In genomic region chrX:154784149-154784985, GRCh38 we compare ENCODE assay signal across 23 cellular contexts. TPM values are rescaled to one million over a fixed set of nuclear protein-coding genes. Genes with fewer than 3 reads are reported as not detected.
DNase-seq lines count a peak whose midpoint lies in the region; ATAC-seq, FAIRE-seq and TF ChIP-seq lines count a peak whose summit lies in the region.
"Had no signal": no experiment of that assay in that cellular context is flagged by ENCODE, and none has a peak within 500 bp of the region (broad histone marks: within the 10 kb centered on the region; RNA-seq: fewer than 3 reads in every experiment).

No MANE protein-coding gene starts in this region.

- H3K9me3 Mint-ChIP-seq in stimulated activated naive CD8-positive, alpha-beta T cell treated with anti-CD3 and anti-CD28 coated beads, Interleukin-15, Interleukin-2, amounts not matched to agents 100 ng/mL and 50 ng/mL, for 24 hours = no peaks in the 10 kb centered on the region
- H3K9me3 Mint-ChIP-seq: stimulated activated memory B cell treated with anti-CD40 and anti-IgM and Interleukin-4, amounts not matched to agents 10 μg/mL and 1 μg/mL and 100 μg/mL, for 72 hours had no signal

- CTCF ChIA-PET in OCI-LY7 (lab: Charles Lee; ENCODE audit: unreplicated experiment) (no interaction called here), K562 (lab: Yijun Ruan, JAX; ENCODE audit: low intra/inter-chr PET ratio) (no interaction called here)

- peak; percentile 53; the same call in 1 of the 2 replicates for TF ChIP-seq EP300 in K562 (IDR thresholded peaks at IDR 0.05; ENCODE audit: low read length)

- ATAC-seq in stimulated activated naive CD8-positive, alpha-beta T cell treated with anti-CD3 and anti-CD28 coated beads, Interleukin-15, Interleukin-2, amounts not matched to agents 100 U/mL and 50 U/mL, for 24 hours = no peak
- peak; percentile 40 for ATAC-seq in K562
- no peak for ATAC-seq in GM19035 (IDR thresholded peaks at IDR 0.05; ENCODE audit: unreplicated experiment)
- ATAC-seq: activated CD8-positive, alpha-beta memory T cell treated with anti-CD3 and anti-CD28 coated beads, Interleukin-2, amount 10 ng/mL, durations not matched to agents 7 days and 5 days; stimulated activated memory B cell treated with anti-CD40 and anti-IgM and Interleukin-4, amounts not matched to agents 10 μg/mL and 1 μg/mL and 100 μg/mL, for 72 hours had no signal

- H3K9ac ChIP-seq in K562 (ENCODE audit: insufficient read depth in 1 of 2, low read depth in 2 of 2, low read length in 2 of 2) = peak overlapping the region in 1 of 2 experiments; percentile 49; a peak in 3 of 4 replicates

- H3K36me3 ChIP-seq in OCI-LY7 (ENCODE audit: insufficient read depth, low read length) = 0 out of 2 replicates have a peak, but pooled peaks cover under 1% of the 10 kb centered on the region
- H3K36me3 ChIP-seq in K562 (ENCODE audit: control insufficient read depth, insufficient read depth, low read length) = peaks cover 95% of the 10 kb centered on the region

- H3K9me3 ChIP-seq in OCI-LY7 (ENCODE audit: low read length) = no peaks in the 10 kb centered on the region
- no peaks in the 10 kb centered on the region for H3K9me3 ChIP-seq in K562 (replicated peaks; ENCODE audit: control insufficient read depth, insufficient read depth, low read depth, low read length)

- H3K27ac ChIP-seq in OCI-LY7 (ENCODE audit: low read depth, low read length, poor library complexity, severe bottlenecking) (no peak overlapping the region), K562 (ENCODE audit: extremely low read depth, low read depth, low read length) (peak overlapping the region; percentile 54)

- TF ChIP-seq CTCF in OCI-LY7 (conservative IDR thresholded peaks at IDR 0.05; ENCODE audit: low read length) = no peak
- no peak for TF ChIP-seq CTCF in K562 (IDR thresholded peaks at IDR 0.05 in 2 of 3, conservative IDR thresholded peaks at IDR 0.05 in 1 of 3; ENCODE audit: insufficient read depth in 2 of 3, low read depth in 1 of 3, low read length in 3 of 3)
- no peak for TF ChIP-seq CTCF in lower leg skin (IDR thresholded peaks at IDR 0.05)

- H3K36me3 Mint-ChIP-seq in stimulated activated naive CD8-positive, alpha-beta T cell treated with anti-CD3 and anti-CD28 coated beads, Interleukin-15, Interleukin-2, amounts not matched to agents 100 ng/mL and 50 ng/mL, for 24 hours (ENCODE audit: low read depth) = peaks cover 5% of the 10 kb centered on the region
- H3K36me3 Mint-ChIP-seq: stimulated activated memory B cell treated with anti-CD40 and anti-IgM and Interleukin-4, amounts not matched to agents 10 μg/mL and 1 μg/mL and 100 μg/mL, for 72 hours had no signal

- BruUV-seq in OCI-LY7 (replicated peaks; lab: Mats Ljungman, UMichigan) (no TSS peak), K562 (replicated peaks; lab: Mats Ljungman, UMichigan) (no TSS peak)

- H3K4me1 ChIP-seq in OCI-LY7 (ENCODE audit: insufficient read depth, low read length, poor library complexity, severe bottlenecking) (no peaks in the 10 kb centered on the region), K562 (replicated peaks in 1 of 2; ENCODE audit: control insufficient read depth in 2 of 2, insufficient read depth in 2 of 2, low read length in 2 of 2) (peaks cover 26 to 40% of the 10 kb centered on the region in 2 experiments)

- no peak overlapping the region for H3K4me3 ChIP-seq in OCI-LY7 (ENCODE audit: low read depth, low read length, poor library complexity, severe bottlenecking)
- H3K4me3 ChIP-seq in K562 = no peak overlapping the region
- no peak overlapping the region for H3K4me3 ChIP-seq in lower leg skin (ENCODE audit: low read depth, poor library complexity, severe bottlenecking)

- no peaks in the 10 kb centered on the region for H3K9me2 ChIP-seq in OCI-LY7 (ENCODE audit: insufficient read depth, low read length)

- peak overlapping the region; percentile 12 for H3K27ac Mint-ChIP-seq in stimulated activated naive CD8-positive, alpha-beta T cell treated with anti-CD3 and anti-CD28 coated beads, Interleukin-15, Interleukin-2, amounts not matched to agents 100 ng/mL and 50 ng/mL, for 24 hours
- H3K27ac Mint-ChIP-seq: activated CD8-positive, alpha-beta memory T cell treated with anti-CD3 and anti-CD28 coated beads, Interleukin-2, amount 10 ng/mL, durations not matched to agents 7 days and 5 days; stimulated activated memory B cell treated with anti-CD40 and anti-IgM and Interleukin-4, amounts not matched to agents 10 μg/mL and 1 μg/mL and 100 μg/mL, for 72 hours had no signal

- peak; percentile 48 for FAIRE-seq in K562 (lab: Jason Lieb, UNC)
- FAIRE-seq: TTC549 had no signal

- peaks cover 4% of the 10 kb centered on the region for H3K9me1 ChIP-seq in K562 (ENCODE audit: control insufficient read depth, insufficient read depth, low read length)

- no peak overlapping the region for H3K4me3 Mint-ChIP-seq in stimulated activated naive CD8-positive, alpha-beta T cell treated with anti-CD3 and anti-CD28 coated beads, Interleukin-15, Interleukin-2, amounts not matched to agents 100 ng/mL and 50 ng/mL, for 24 hours
- H3K4me3 Mint-ChIP-seq: activated CD8-positive, alpha-beta memory T cell treated with anti-CD3 and anti-CD28 coated beads, Interleukin-2, amount 10 ng/mL, durations not matched to agents 7 days and 5 days had no signal

- H4K20me1 ChIP-seq in OCI-LY7 (ENCODE audit: insufficient read depth, low read length) (no peaks in the 10 kb centered on the region), K562 (replicated peaks; ENCODE audit: control insufficient read depth, insufficient read depth, low read length) (peaks cover 4% of the 10 kb centered on the region)

- POLR2A ChIA-PET in OCI-LY7 (lab: Charles Lee) (no interaction called here), K562 (lab: Yijun Ruan, JAX) (interaction anchor here (0.8 to 4.1 kb wide), 7 partner anchors 10 to 54 kb away, joined by 3 to 38 read pairs (median 5); no protein-coding TSS in a partner anchor)

- no peaks in the 10 kb centered on the region for H3K27me3 ChIP-seq in K562 (ENCODE audit: control insufficient read depth in 2 of 2, insufficient read depth in 2 of 2, low read length in 2 of 2)

- intact Hi-C loops in OCI-LY7 (cut with micrococcal nuclease; ENCODE audit: unreplicated experiment) (no loop called here), K562 (cut with micrococcal nuclease) (loop anchor here (2.0 kb wide), 1 partner anchor 14 kb away; no protein-coding TSS in a partner anchor), lower leg skin (cut with DNase I; ENCODE audit: low total_unique reads) (no loop called here)

- H3K79me2 ChIP-seq in OCI-LY7 (ENCODE audit: insufficient read depth, low read depth, low read length) (no peaks in the 10 kb centered on the region), K562 (ENCODE audit: control insufficient read depth, insufficient read depth, low read length) (peaks cover 74% of the 10 kb centered on the region)

- no peak for TF ChIP-seq RAD21 in K562 (CRISPR knock-in tag; conservative IDR thresholded peaks at IDR 0.05 in 1 of 2, IDR thresholded peaks at IDR 0.05 in 1 of 2)

- no peak for DNase-seq in stimulated activated naive CD8-positive, alpha-beta T cell treated with anti-CD3 and anti-CD28 coated beads, Interleukin-15, Interleukin-2, amounts not matched to agents 100 U/mL and 50 U/mL, for 24 hours
- DNase-seq in OCI-LY7 (ENCODE audit: low spot score) (no peak), K562 (ENCODE audit: extremely low read depth in 1 of 4, low spot score in 3 of 4) (peak in 2 of 4 experiments; percentile 37 to 53), lower leg skin (ENCODE audit: low spot score in 2 of 2) (no peak), dedifferentiated amniotic fluid mesenchymal stem cell (ENCODE audit: extremely low spot score) (no peak)
- no peak for DNase-seq in activated CD8-positive, alpha-beta memory T cell treated with anti-CD3 and anti-CD28 coated beads, Interleukin-2, amount 50 U/mL, for 4 hours
- DNase-seq: activated CD8-positive, alpha-beta memory T cell treated with anti-CD3 and anti-CD28 coated beads, Interleukin-2, amount 10 ng/mL, durations not matched to agents 7 days and 5 days; AML-193; amygdala; H7; NCI-H1092 treated with DMSO at 0.1 percent for 48 hours; NCI-H2171 treated with DMSO at 0.1 percent for 48 hours; NCI-H82; SHP77 had no signal

- TF ChIP-seq POLR2A in K562 (conservative IDR thresholded peaks at IDR 0.05) (peak; percentile 47; the same call in 1 of the 2 replicates), lower leg skin (IDR thresholded peaks at IDR 0.05) (no peak)

- H3K4me2 ChIP-seq in OCI-LY7 (ENCODE audit: low read length) (0 out of 2 replicates have a peak overlapping the region, but pooled peaks have one; percentile 9), K562 (ENCODE audit: insufficient read depth, low read length) (peak overlapping the region; percentile 45)

- H3K4me1 Mint-ChIP-seq in stimulated activated naive CD8-positive, alpha-beta T cell treated with anti-CD3 and anti-CD28 coated beads, Interleukin-15, Interleukin-2, amounts not matched to agents 100 ng/mL and 50 ng/mL, for 24 hours (ENCODE audit: low read depth) = peaks cover 9% of the 10 kb centered on the region

- no peaks in the 10 kb centered on the region for H3K27me3 Mint-ChIP-seq in stimulated activated naive CD8-positive, alpha-beta T cell treated with anti-CD3 and anti-CD28 coated beads, Interleukin-15, Interleukin-2, amounts not matched to agents 100 ng/mL and 50 ng/mL, for 24 hours
- H3K27me3 Mint-ChIP-seq: activated CD8-positive, alpha-beta memory T cell treated with anti-CD3 and anti-CD28 coated beads, Interleukin-2, amount 10 ng/mL, durations not matched to agents 7 days and 5 days; stimulated activated memory B cell treated with anti-CD40 and anti-IgM and Interleukin-4, amounts not matched to agents 10 μg/mL and 1 μg/mL and 100 μg/mL, for 72 hours had no signal

- no peak overlapping the region for H2AFZ ChIP-seq in OCI-LY7 (ENCODE audit: low read length)
- no peak overlapping the region for H2AFZ ChIP-seq in K562 (ENCODE audit: low read depth, low read length)

- WGBS in K562 (ENCODE audit: insufficient coverage, low coverage, missing lambda C conversion rate) = 23% methylated on average over 10 of the region's 13 CpGs
- WGBS in lower leg skin, 2 donors = 85 to 91% methylated on average over 13 of the region's 13 CpGs

- in situ Hi-C loops in K562 (cut with MboI) = no loop called here

RNA-seq across cellular contexts. Expression of gene MPP1, which starts 20.9 kb away (rescaled TPM):
- 0.75 and 3.5 TPM in 2 replicates for total RNA-seq in OCI-LY7 (2014; rRNA removed; shearing (Covaris generic))
- total RNA-seq in OCI-LY7 (2022) (1.2 and 2.6 TPM in 2 replicates), K562 (2014; rRNA removed) (276 and 289 TPM in 2 replicates), K562 (2014; rRNA removed; fragmentation: Illumina TruSeq; extraction: Trizol) (267 and 280 TPM in 2 replicates), K562 (2015; rRNA removed; fragmentation: Illumina TruSeq; extraction: Trizol) (220 and 227 TPM in 2 replicates), K562 (2021) (290 and 305 TPM in 2 replicates), lower leg skin (10 to 100 TPM in 2 of 4 donors, 1 to 10 TPM in 2; 8.7 to 14.5 (median 10.5) TPM)
- 409 and 526 TPM in 2 replicates for total RNA-seq in K562 (2011; cell fraction: chromatin; rRNA removed; ENCODE audit: low replicate concordance)
- 213 and 246 TPM in 2 replicates for total RNA-seq in K562 (2011; cell fraction: nucleolus; rRNA removed)
- 345 and 458 TPM in 2 replicates for total RNA-seq in K562 (2011; cell fraction: nucleoplasm; rRNA removed)
- polyA plus RNA-seq in K562 (2011; rRNA removed) (354 and 391 TPM in 2 replicates), K562 (2014; fragmentation: Illumina TruSeq; extraction: Trizol) (339 and 395 TPM in 2 replicates), K562 (2014; fragmentation: Nextera tagmentation; extraction: Ambion mirVana) (100 to 1,000 TPM; 271 to 305 TPM), K562 (2014; rRNA removed) (283 and 336 TPM in 2 replicates)
- 231 and 288 TPM in 2 replicates for polyA plus RNA-seq in K562 (2011; cell fraction: cytosol; rRNA removed)
- 756 and 889 TPM in 2 replicates for polyA plus RNA-seq in K562 (2011; cell fraction: nucleus; rRNA removed)
- polyA plus RNA-seq in K562 (2012) = 313 and 332 TPM in 2 replicates
- polyA minus RNA-seq in K562 (2011; rRNA and poly(A)+ RNA removed) = 344 and 367 TPM in 2 replicates
- polyA minus RNA-seq in K562 (2011; cell fraction: cytosol; rRNA and poly(A)+ RNA removed) = 226 and 236 TPM in 2 replicates
- polyA minus RNA-seq in K562 (2011; cell fraction: nucleus; rRNA and poly(A)+ RNA removed) = 190 and 313 TPM in 2 replicates

RNA-seq across cellular contexts. Expression of gene DKC1, which starts 21.7 kb away (rescaled TPM):
- total RNA-seq in OCI-LY7 (2014; rRNA removed; shearing (Covaris generic)) = 67.7 and 93.3 TPM in 2 replicates
- total RNA-seq in OCI-LY7 (2022) (134 and 138 TPM in 2 replicates), K562 (2014; rRNA removed) (160 and 212 TPM in 2 replicates), K562 (2014; rRNA removed; fragmentation: Illumina TruSeq; extraction: Trizol) (208 and 229 TPM in 2 replicates), K562 (2015; rRNA removed; fragmentation: Illumina TruSeq; extraction: Trizol) (239 and 241 TPM in 2 replicates), K562 (2021) (191 and 205 TPM in 2 replicates), lower leg skin (10 to 100 TPM; 25.8 to 33.9 (median 29.3) TPM)
- total RNA-seq in K562 (2011; cell fraction: chromatin; rRNA removed; ENCODE audit: low replicate concordance) = 654 and 916 TPM in 2 replicates
- 268 and 327 TPM in 2 replicates for total RNA-seq in K562 (2011; cell fraction: nucleolus; rRNA removed)
- total RNA-seq in K562 (2011; cell fraction: nucleoplasm; rRNA removed) = 529 and 542 TPM in 2 replicates
- polyA plus RNA-seq in K562 (2011; rRNA removed) (210 and 219 TPM in 2 replicates), K562 (2014; fragmentation: Illumina TruSeq; extraction: Trizol) (250 and 260 TPM in 2 replicates), K562 (2014; fragmentation: Nextera tagmentation; extraction: Ambion mirVana) (100 to 1,000 TPM; 209 to 313 TPM), K562 (2014; rRNA removed) (217 and 230 TPM in 2 replicates)
- polyA plus RNA-seq in K562 (2011; cell fraction: cytosol; rRNA removed) = 115 and 148 TPM in 2 replicates
- polyA plus RNA-seq in K562 (2011; cell fraction: nucleus; rRNA removed) = 348 and 507 TPM in 2 replicates
- polyA plus RNA-seq in K562 (2012) = 129 and 208 TPM in 2 replicates
- 341 and 365 TPM in 2 replicates for polyA minus RNA-seq in K562 (2011; rRNA and poly(A)+ RNA removed)
- polyA minus RNA-seq in K562 (2011; cell fraction: cytosol; rRNA and poly(A)+ RNA removed) = 89.2 and 121 TPM in 2 replicates
- polyA minus RNA-seq in K562 (2011; cell fraction: nucleus; rRNA and poly(A)+ RNA removed) = 172 and 307 TPM in 2 replicates

RNA-seq across cellular contexts. Expression of gene GAB3, which starts 33.5 kb away (rescaled TPM):
- total RNA-seq in OCI-LY7 (2014; rRNA removed; shearing (Covaris generic)) = 0.09 TPM in 1 of 2 replicates, not detected in the other
- 0.38 and 0.53 TPM in 2 replicates for total RNA-seq in OCI-LY7 (2022)
- 51.8 and 65.2 TPM in 2 replicates for total RNA-seq in K562 (2011; cell fraction: chromatin; rRNA removed; ENCODE audit: low replicate concordance)
- 18.2 and 24.6 TPM in 2 replicates for total RNA-seq in K562 (2011; cell fraction: nucleolus; rRNA removed)
- total RNA-seq in K562 (2011; cell fraction: nucleoplasm; rRNA removed) = 34.5 and 48.9 TPM in 2 replicates
- total RNA-seq in K562 (2014; rRNA removed) = 19.8 and 20.7 TPM in 2 replicates
- 22.7 and 24.8 TPM in 2 replicates for total RNA-seq in K562 (2014; rRNA removed; fragmentation: Illumina TruSeq; extraction: Trizol)
- 16.1 TPM in 2 replicates for total RNA-seq in K562 (2015; rRNA removed; fragmentation: Illumina TruSeq; extraction: Trizol)
- 23.3 and 25.6 TPM in 2 replicates for total RNA-seq in K562 (2021)
- polyA plus RNA-seq in K562 (2011; rRNA removed) = 21.4 and 30.7 TPM in 2 replicates
- 16.3 and 21.7 TPM in 2 replicates for polyA plus RNA-seq in K562 (2011; cell fraction: cytosol; rRNA removed)
- 86.0 and 94.1 TPM in 2 replicates for polyA plus RNA-seq in K562 (2011; cell fraction: nucleus; rRNA removed)
- 13.4 and 13.5 TPM in 2 replicates for polyA plus RNA-seq in K562 (2012)
- 26.2 and 31.4 TPM in 2 replicates for polyA plus RNA-seq in K562 (2014; fragmentation: Illumina TruSeq; extraction: Trizol)
- polyA plus RNA-seq in K562 (2014; fragmentation: Nextera tagmentation; extraction: Ambion mirVana) = 10 to 100 TPM; 19.3 to 20.1 TPM
- 18.3 and 20.2 TPM in 2 replicates for polyA plus RNA-seq in K562 (2014; rRNA removed)
- 28.3 and 33.3 TPM in 2 replicates for polyA minus RNA-seq in K562 (2011; rRNA and poly(A)+ RNA removed)
- polyA minus RNA-seq in K562 (2011; cell fraction: cytosol; rRNA and poly(A)+ RNA removed) = 22.1 and 22.8 TPM in 2 replicates
- 20.6 and 33.1 TPM in 2 replicates for polyA minus RNA-seq in K562 (2011; cell fraction: nucleus; rRNA and poly(A)+ RNA removed)
- 1 to 10 TPM in 3 of 4 donors, under 1 TPM in 1; 0.30 to 1.8 (median 1.4) TPM for total RNA-seq in lower leg skin
- total RNA-seq: epithelial cell of proximal tubule had no signal

RNA-seq across cellular contexts. Expression of gene SMIM9, which starts 50.1 kb away (rescaled TPM):
- not detected in 2 replicates for total RNA-seq in OCI-LY7 (2014; rRNA removed; shearing (Covaris generic))
- not detected in 2 replicates for total RNA-seq in OCI-LY7 (2022)
- not detected in 2 replicates for total RNA-seq in K562 (2011; cell fraction: chromatin; rRNA removed; ENCODE audit: low replicate concordance)
- not detected in 2 replicates for total RNA-seq in K562 (2011; cell fraction: nucleolus; rRNA removed)
- total RNA-seq in K562 (2011; cell fraction: nucleoplasm; rRNA removed) = not detected in 2 replicates
- not detected in 2 replicates for total RNA-seq in K562 (2014; rRNA removed)
- not detected in 2 replicates for total RNA-seq in K562 (2014; rRNA removed; fragmentation: Illumina TruSeq; extraction: Trizol)
- not detected in 2 replicates for total RNA-seq in K562 (2015; rRNA removed; fragmentation: Illumina TruSeq; extraction: Trizol)
- total RNA-seq in K562 (2021) = not detected in 2 replicates
- polyA plus RNA-seq in K562 (2011; rRNA removed) = not detected in 2 replicates
- polyA plus RNA-seq in K562 (2011; cell fraction: cytosol; rRNA removed) = not detected in 2 replicates
- not detected in 2 replicates for polyA plus RNA-seq in K562 (2011; cell fraction: nucleus; rRNA removed)
- not detected in 2 replicates for polyA plus RNA-seq in K562 (2012)
- not detected in 2 replicates for polyA plus RNA-seq in K562 (2014; fragmentation: Illumina TruSeq; extraction: Trizol)
- polyA plus RNA-seq in K562 (2014; fragmentation: Nextera tagmentation; extraction: Ambion mirVana) = under 1 TPM in 1 of 2 experiments, not detected in 1; 0.08 TPM
- polyA plus RNA-seq in K562 (2014; rRNA removed) = not detected in 2 replicates
- polyA minus RNA-seq in K562 (2011; rRNA and poly(A)+ RNA removed) = not detected in 2 replicates
- polyA minus RNA-seq in K562 (2011; cell fraction: cytosol; rRNA and poly(A)+ RNA removed) = not detected in 2 replicates
- not detected in 2 replicates for polyA minus RNA-seq in K562 (2011; cell fraction: nucleus; rRNA and poly(A)+ RNA removed)
- not detected for total RNA-seq in lower leg skin
- total RNA-seq: Daoy, epithelial cell of proximal tubule, H7, osteoblast, skeletal muscle tissue, urinary bladder had no signal
- polyA plus RNA-seq: urinary bladder had no signal

Comparison
In these comparisons a context has a peak if more than half of its experiments do, and no peak if none do; other contexts are left out.
1. RNA of gene MPP1, which starts 20.9 kb away (total RNA-seq): 213 to 526 TPM in K562; 8.7 to 14.5 TPM in lower leg skin and 0.75 to 3.5 TPM in OCI-LY7; every median in the first group is over 10 times any median in the second.
2. RNA of gene GAB3, which starts 33.5 kb away (total RNA-seq): 16.1 to 65.2 TPM in K562; 0.30 to 1.8 TPM in lower leg skin and 0.09 to 0.53 TPM in OCI-LY7; every median in the first group is over 4 times any median in the second.